13 cellular contexts compared by ENCODE assay signal in genomic region chr5:93571111-93571977, GRCh38. TPM values are rescaled to one million over a fixed set of nuclear protein-coding genes. Genes with fewer than 3 reads are reported as not detected.
A peak's percentile ranks its signal among the peaks of the same experiment; 100 is the strongest.
DNase-seq lines count a peak whose midpoint lies in the region; ATAC-seq and TF ChIP-seq lines count a peak whose summit lies in the region.
"Had no signal": no experiment of that assay in that cellular context is flagged by ENCODE, and none has a peak within 500 bp of the region (broad histone marks: within the 10 kb centered on the region; RNA-seq: fewer than 3 reads in every experiment).

No MANE protein-coding gene starts in this region.

- DNase-seq in activated naive CD4-positive, alpha-beta T cell treated with Interleukin-2 at 50 U/mL for 16 hours, result no peak
- no peak for DNase-seq in activated naive CD8-positive, alpha-beta T cell treated with anti-CD3 and anti-CD28 coated beads, Interleukin-2, amount 50 U/mL, for 24 hours
- DNase-seq in lower lobe of right lung (no peak), suprapubic skin (ENCODE audit: low spot score in 2 of 2) (no peak), SK-N-DZ (ENCODE audit: low spot score) (no peak), SIG-M5 (lab: John Stamatoyannopoulos, UW) (no peak), COLO668 (lab: John Stamatoyannopoulos, UW; ENCODE audit: unreplicated experiment) (no peak)
- DNase-seq: activated CD8-positive, alpha-beta memory T cell treated with anti-CD3 and anti-CD28 coated beads, Interleukin-2, amount 50 U/mL, for 4 hours; hypothalamus; NCI-H510A; SK-N-SH had no signal

- intact Hi-C loops in lower lobe of right lung (cut with DNase I), result no loop called here

- TF ChIP-seq CTCF in lower lobe of right lung (IDR thresholded peaks at IDR 0.05) (no peak), suprapubic skin (IDR thresholded peaks at IDR 0.05) (no peak)

- no peak for ATAC-seq in activated naive CD8-positive, alpha-beta T cell treated with anti-CD3 and anti-CD28 coated beads, Interleukin-2, amount 50 U/mL, for 24 hours
- no peak for ATAC-seq in lower lobe of right lung

- no peak for TF ChIP-seq EP300 in suprapubic skin (IDR thresholded peaks at IDR 0.05)

- H3K4me3 ChIP-seq in lower lobe of right lung (peak overlapping the region; percentile 20), suprapubic skin (peak overlapping the region; percentile 26)

- WGBS in suprapubic skin, result 64% methylated on average over 24 of the region's 34 CpGs

- peaks cover 70% of the 10 kb centered on the region for H3K27me3 Mint-ChIP-seq in activated naive CD4-positive, alpha-beta T cell treated with anti-CD3 and anti-CD28 coated beads, Interleukin-2, amount 50 U/mL, for 24 hours
- H3K27me3 Mint-ChIP-seq in activated naive CD8-positive, alpha-beta T cell treated with anti-CD3 and anti-CD28 coated beads, Interleukin-2, amount 50 U/mL, for 24 hours, result peaks cover 84% of the 10 kb centered on the region

- no peak overlapping the region for H3K27ac ChIP-seq in lower lobe of right lung
- no peak overlapping the region for H3K27ac ChIP-seq in suprapubic skin
- H3K27ac ChIP-seq: C4-2B had no signal

- H3K36me3 ChIP-seq in lower lobe of right lung, result no peaks in the 10 kb centered on the region
- no peaks in the 10 kb centered on the region for H3K36me3 ChIP-seq in suprapubic skin

- H3K9me3 ChIP-seq in lower lobe of right lung (no peaks in the 10 kb centered on the region), suprapubic skin (no peaks in the 10 kb centered on the region)
- H3K9me3 ChIP-seq: SK-N-SH had no signal

- TF ChIP-seq POLR2A in suprapubic skin (IDR thresholded peaks at IDR 0.05), result no peak

- no peaks in the 10 kb centered on the region for H3K9me3 Mint-ChIP-seq in activated naive CD4-positive, alpha-beta T cell treated with anti-CD3 and anti-CD28 coated beads, Interleukin-2, amount 50 U/mL, for 24 hours
- no peaks in the 10 kb centered on the region for H3K9me3 Mint-ChIP-seq in activated naive CD8-positive, alpha-beta T cell treated with anti-CD3 and anti-CD28 coated beads, Interleukin-2, amount 50 U/mL, for 24 hours

- H3K27me3 ChIP-seq in lower lobe of right lung (ENCODE audit: low read depth), result peaks cover 78% of the 10 kb centered on the region
- H3K27me3 ChIP-seq in suprapubic skin, result peaks cover 80% of the 10 kb centered on the region

- no peak overlapping the region for H3K4me3 Mint-ChIP-seq in activated naive CD4-positive, alpha-beta T cell treated with anti-CD3 and anti-CD28 coated beads, Interleukin-2, amount 50 U/mL, for 24 hours
- peak overlapping the region; percentile 50 for H3K4me3 Mint-ChIP-seq in activated naive CD8-positive, alpha-beta T cell treated with anti-CD3 and anti-CD28 coated beads, Interleukin-2, amount 50 U/mL, for 24 hours

- H3K4me1 ChIP-seq in lower lobe of right lung (peaks cover 25% of the 10 kb centered on the region), suprapubic skin (peaks cover 23% of the 10 kb centered on the region)

- peak overlapping the region; percentile 77 for H3K27ac Mint-ChIP-seq in activated naive CD4-positive, alpha-beta T cell treated with anti-CD3 and anti-CD28 coated beads, Interleukin-2, amount 50 U/mL, for 24 hours
- no peak overlapping the region for H3K27ac Mint-ChIP-seq in activated naive CD8-positive, alpha-beta T cell treated with anti-CD3 and anti-CD28 coated beads, Interleukin-2, amount 50 U/mL, for 24 hours

- peaks cover 14% of the 10 kb centered on the region for H3K4me1 Mint-ChIP-seq in activated naive CD4-positive, alpha-beta T cell treated with anti-CD3 and anti-CD28 coated beads, Interleukin-2, amount 50 U/mL, for 24 hours
- H3K4me1 Mint-ChIP-seq in activated naive CD8-positive, alpha-beta T cell treated with anti-CD3 and anti-CD28 coated beads, Interleukin-2, amount 50 U/mL, for 24 hours, result peaks cover 21% of the 10 kb centered on the region

- no peaks in the 10 kb centered on the region for H3K36me3 Mint-ChIP-seq in activated naive CD4-positive, alpha-beta T cell treated with anti-CD3 and anti-CD28 coated beads, Interleukin-2, amount 50 U/mL, for 24 hours
- H3K36me3 Mint-ChIP-seq in activated naive CD8-positive, alpha-beta T cell treated with anti-CD3 and anti-CD28 coated beads, Interleukin-2, amount 50 U/mL, for 24 hours (ENCODE audit: low read depth), result peaks cover 2% of the 10 kb centered on the region

RNA-seq across cellular contexts. Expression of gene NR2F1-AS1, which starts 9.7 kb away (rescaled TPM):
- total RNA-seq in lower lobe of right lung (11.1 TPM), suprapubic skin (1 to 10 TPM in 3 of 4 donors, under 1 TPM in 1; 0.76 to 1.4 (median 1.2) TPM)
- polyA plus RNA-seq in SK-N-DZ (2014; cell fraction: cytosol; rRNA removed), result 0.21 and 0.24 TPM in 2 replicates
- 2.0 TPM in 1 of 2 replicates, not detected in the other for polyA plus RNA-seq in SK-N-DZ (2014; cell fraction: nucleus; rRNA removed)

RNA-seq across cellular contexts. Expression of gene NR2F1, which starts 11.7 kb away (rescaled TPM):
- total RNA-seq in lower lobe of right lung (42.6 TPM), suprapubic skin (1 to 10 TPM in 2 of 4 donors, under 1 TPM in 2; 0.49 to 3.1 (median 1.3) TPM)
- polyA plus RNA-seq in SK-N-DZ (2014; cell fraction: cytosol; rRNA removed), result 2.9 and 6.9 TPM in 2 replicates
- 1.4 and 9.1 TPM in 2 replicates for polyA plus RNA-seq in SK-N-DZ (2014; cell fraction: nucleus; rRNA removed)

Comparison
In these comparisons a context has a peak if more than half of its experiments do, and no peak if none do; other contexts are left out.
1. RNA of gene NR2F1, which starts 11.7 kb away (total RNA-seq): 42.6 TPM in lower lobe of right lung (single experiment); 0.49 to 3.1 TPM in suprapubic skin; every median in the first group is over 10 times any median in the second.